Comparison of ENCODE assay signal across 19 cellular contexts in the genomic region with DNA sequence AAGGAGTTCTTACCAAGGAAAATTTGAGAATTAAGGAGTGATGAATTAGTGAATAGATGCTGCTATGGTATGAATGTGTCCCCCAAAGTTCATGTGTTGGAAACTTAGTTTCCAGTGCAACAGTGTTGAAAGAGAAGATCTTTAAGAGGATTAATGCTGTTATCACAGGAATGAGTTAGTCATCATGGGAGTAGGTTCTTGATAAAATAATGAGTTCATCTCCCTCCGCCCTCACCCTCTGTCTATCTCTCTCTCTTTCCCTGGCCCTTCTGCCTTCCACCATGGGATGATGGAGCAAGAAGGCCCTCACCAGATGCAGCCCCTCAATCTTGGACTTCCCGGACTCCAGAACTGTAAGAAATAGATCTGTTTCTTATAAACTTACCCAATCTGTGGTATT. TPM values are rescaled to one million over a fixed set of nuclear protein-coding genes. Genes with fewer than 3 reads are reported as not detected.
DNase-seq lines count a peak whose midpoint lies in the region; ATAC-seq, FAIRE-seq and TF ChIP-seq lines count a peak whose summit lies in the region.
"Had no signal": no experiment of that assay in that cellular context is flagged by ENCODE, and none has a peak within 500 bp of the region (broad histone marks: within the 10 kb centered on the region; RNA-seq: fewer than 3 reads in every experiment).

No MANE protein-coding gene starts in this region.

- no peak for TF ChIP-seq POLR2A in thyroid gland (IDR thresholded peaks at IDR 0.05)

- intact Hi-C loops in thyroid gland (cut with DNase I): no loop called here

- peak; percentile 43 for ATAC-seq in activated naive CD8-positive, alpha-beta T cell treated with anti-CD3 and anti-CD28 coated beads, Interleukin-2, amount 50 U/mL, for 24 hours
- ATAC-seq: CD8-positive, alpha-beta T cell had no signal

- no peaks in the 10 kb centered on the region for H3K36me3 Mint-ChIP-seq in activated naive CD8-positive, alpha-beta T cell treated with anti-CD3 and anti-CD28 coated beads, Interleukin-2, amount 50 U/mL, for 24 hours (ENCODE audit: low read depth)
- peaks cover 2% of the 10 kb centered on the region for H3K36me3 Mint-ChIP-seq in activated naive CD8-positive, alpha-beta T cell treated with anti-CD3 and anti-CD28 coated beads for 36 hours
- H3K36me3 Mint-ChIP-seq: CD8-positive, alpha-beta T cell had no signal

- no peak for FAIRE-seq in bronchial epithelial cell (lab: Jason Lieb, UNC)
- FAIRE-seq: GM12891, GM19239 had no signal

- H3K36me3 ChIP-seq in bronchial epithelial cell (ENCODE audit: control insufficient read depth, insufficient read depth, low read length): no peaks in the 10 kb centered on the region
- H3K36me3 ChIP-seq in thyroid gland: no peaks in the 10 kb centered on the region
- no peaks in the 10 kb centered on the region for H3K36me3 ChIP-seq in HAP-1 (replicated peaks)
- H3K36me3 ChIP-seq: BLaER1 had no signal

- peaks cover 6% of the 10 kb centered on the region for H3K27me3 Mint-ChIP-seq in activated naive CD8-positive, alpha-beta T cell treated with anti-CD3 and anti-CD28 coated beads, Interleukin-2, amount 50 U/mL, for 24 hours
- H3K27me3 Mint-ChIP-seq in activated naive CD8-positive, alpha-beta T cell treated with anti-CD3 and anti-CD28 coated beads for 36 hours: peaks cover 4% of the 10 kb centered on the region

- in situ Hi-C loops in HAP-1 (cut with MboI; ENCODE audit: low sequenced_read_pairs): loop anchor here (25.0 kb wide), 1 partner anchor 579 kb away; the partner anchor contains the start of gene MEPE

- peaks cover 5% of the 10 kb centered on the region for H3K4me1 Mint-ChIP-seq in activated naive CD8-positive, alpha-beta T cell treated with anti-CD3 and anti-CD28 coated beads, Interleukin-2, amount 50 U/mL, for 24 hours
- peaks cover 4% of the 10 kb centered on the region for H3K4me1 Mint-ChIP-seq in activated naive CD8-positive, alpha-beta T cell treated with anti-CD3 and anti-CD28 coated beads for 36 hours

- H3K9me3 Mint-ChIP-seq in activated naive CD8-positive, alpha-beta T cell treated with anti-CD3 and anti-CD28 coated beads, Interleukin-2, amount 50 U/mL, for 24 hours: peaks cover 11% of the 10 kb centered on the region
- peaks cover 7% of the 10 kb centered on the region for H3K9me3 Mint-ChIP-seq in activated naive CD8-positive, alpha-beta T cell treated with anti-CD3 and anti-CD28 coated beads for 36 hours

- H3K4me3 ChIP-seq in bronchial epithelial cell (ENCODE audit: low read depth, low read length) (no peak overlapping the region), thyroid gland (replicated peaks in 1 of 3) (no peak overlapping the region), HAP-1 (no peak overlapping the region)
- H3K4me3 ChIP-seq: BLaER1, GM23248 had no signal

- H3K9me3 ChIP-seq in thyroid gland: no peaks in the 10 kb centered on the region
- H3K9me3 ChIP-seq in HAP-1: peaks cover 12% of the 10 kb centered on the region; the same call in 1 of the 2 replicates

- peak overlapping the region; percentile 20 for H3K27ac Mint-ChIP-seq in activated naive CD8-positive, alpha-beta T cell treated with anti-CD3 and anti-CD28 coated beads, Interleukin-2, amount 50 U/mL, for 24 hours
- no peak overlapping the region for H3K27ac Mint-ChIP-seq in activated naive CD8-positive, alpha-beta T cell treated with anti-CD3 and anti-CD28 coated beads for 36 hours
- H3K27ac Mint-ChIP-seq: CD8-positive, alpha-beta T cell had no signal

- H3K4me1 ChIP-seq in thyroid gland (no peaks in the 10 kb centered on the region), HAP-1 (0 out of 2 replicates have a peak, but pooled peaks cover 2% of the 10 kb centered on the region)

- H3K27me3 ChIP-seq in bronchial epithelial cell (ENCODE audit: control insufficient read depth, insufficient read depth, low read length): no peaks in the 10 kb centered on the region
- no peaks in the 10 kb centered on the region for H3K27me3 ChIP-seq in thyroid gland
- H3K27me3 ChIP-seq in HAP-1 (ENCODE audit: low read depth): no peaks in the 10 kb centered on the region
- H3K27me3 ChIP-seq: BLaER1 had no signal

- DNase-seq in activated naive CD8-positive, alpha-beta T cell treated with anti-CD3 and anti-CD28 coated beads, Interleukin-2, amount 50 U/mL, for 24 hours: no peak
- no peak for DNase-seq in activated naive CD8-positive, alpha-beta T cell treated with anti-CD3 and anti-CD28 coated beads for 36 hours
- peak; percentile 8 for DNase-seq in bronchial epithelial cell (ENCODE audit: low read depth)
- peak; percentile 15 for DNase-seq in non-pigmented ciliary epithelial cell (ENCODE audit: low read depth)
- DNase-seq in thyroid gland: no peak
- DNase-seq in NCI-H1105 treated with DMSO at 0.1 percent for 48 hours (lab: John Stamatoyannopoulos, UW): no peak
- no peak for DNase-seq in HAP-1 (ENCODE audit: low spot score in 2 of 2)
- DNase-seq: Calu3; CD8-positive, alpha-beta T cell; DMS53; DND-41; EL; GM23248; HCEC 1CT had no signal

- H3K4me3 Mint-ChIP-seq in activated naive CD8-positive, alpha-beta T cell treated with anti-CD3 and anti-CD28 coated beads, Interleukin-2, amount 50 U/mL, for 24 hours: no peak overlapping the region
- no peak overlapping the region for H3K4me3 Mint-ChIP-seq in activated naive CD8-positive, alpha-beta T cell treated with anti-CD3 and anti-CD28 coated beads for 36 hours
- H3K4me3 Mint-ChIP-seq: CD8-positive, alpha-beta T cell had no signal

- no peak overlapping the region for H3K27ac ChIP-seq in thyroid gland
- H3K27ac ChIP-seq: 22Rv1, BLaER1, GM23248, HL-60 had no signal

- no peak for TF ChIP-seq CTCF in bronchial epithelial cell (IDR thresholded peaks at IDR 0.05; ENCODE audit: insufficient read depth, low read length, severe bottlenecking)
- no peak for TF ChIP-seq CTCF in thyroid gland (IDR thresholded peaks at IDR 0.05)

- WGBS in thyroid gland, 2 donors: 92 to 97% methylated on average over 2 of the region's 2 CpGs

RNA-seq across cellular contexts. Expression of gene KLHL8, which starts 38.3 kb away (rescaled TPM):
- 10 to 100 TPM; 16.2 to 17.4 TPM for total RNA-seq in activated naive CD8-positive, alpha-beta T cell treated with anti-CD3 and anti-CD28 coated beads for 36 hours
- total RNA-seq in bronchial epithelial cell (12.9 and 20.5 TPM in 2 replicates), thyroid gland (10 to 100 TPM; 24.1 to 32.8 (median 27.9) TPM)

Comparison
In these comparisons a context has a peak if more than half of its experiments do, and no peak if none do; other contexts are left out.
1. DNase-seq: peak in bronchial epithelial cell (single experiment) and non-pigmented ciliary epithelial cell (single experiment); none in activated naive CD8-positive, alpha-beta T cell treated with anti-CD3 and anti-CD28 coated beads, Interleukin-2, amount 50 U/mL, for 24 hours (single experiment), activated naive CD8-positive, alpha-beta T cell treated with anti-CD3 and anti-CD28 coated beads for 36 hours (single experiment), thyroid gland (0 of 2), NCI-H1105 treated with DMSO at 0.1 percent for 48 hours (single experiment) and HAP-1 (0 of 2).